ENCODE assay signal across 20 cellular contexts in the genomic region with DNA sequence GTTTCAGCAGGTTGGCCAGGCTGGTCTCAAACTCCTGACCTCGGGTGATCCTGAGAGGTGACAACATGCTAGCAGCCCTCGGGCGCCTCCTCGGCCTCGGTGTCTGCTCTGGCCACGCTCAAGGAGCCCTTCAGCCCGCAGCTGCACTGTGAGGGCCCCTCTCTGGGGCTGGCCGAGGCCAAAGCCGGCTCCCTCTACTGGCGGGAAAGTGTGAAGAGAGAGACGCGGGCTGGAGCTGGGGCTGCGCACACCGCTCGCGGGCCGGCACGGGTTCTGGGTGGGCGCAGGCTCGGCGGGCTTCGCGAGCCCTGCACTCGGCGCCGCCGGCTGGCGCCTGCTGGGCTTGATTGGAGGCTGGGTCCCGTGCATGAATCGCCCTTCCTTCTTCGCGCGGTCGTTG.
DNase-seq lines count a peak whose midpoint lies in the region; ATAC-seq and TF ChIP-seq lines count a peak whose summit lies in the region.
"Had no signal": no experiment of that assay in that cellular context is flagged by ENCODE, and none has a peak within 500 bp of the region (broad histone marks: within the 10 kb centered on the region; RNA-seq: fewer than 3 reads in every experiment).

No MANE protein-coding gene starts in this region.

- no peak overlapping the region for H3K4me3 Mint-ChIP-seq in neural crest cell
- no peak overlapping the region for H3K4me3 Mint-ChIP-seq in CD4-positive, alpha-beta T cell
- H3K4me3 Mint-ChIP-seq: central memory CD8-positive, alpha-beta T cell; effector memory CD8-positive, alpha-beta T cell had no signal

- H3K27ac ChIP-seq in PC-3 (ENCODE audit: low read length) (no peak overlapping the region), SJCRH30 (no peak overlapping the region)
- no peak overlapping the region for H3K27ac ChIP-seq in CD4-positive, alpha-beta T cell (ENCODE audit: low read depth, low read length)
- H3K27ac ChIP-seq: pancreas, SK-N-MC, skin epidermis had no signal

- H3K4me3 ChIP-seq in PC-3 (ENCODE audit: low read length) (no peak overlapping the region), fibroblast of villous mesenchyme (ENCODE audit: low read depth, low read length) (no peak overlapping the region), SJCRH30 (no peak overlapping the region)
- H3K4me3 ChIP-seq: pancreas, SK-N-MC, skin epidermis had no signal

- H3K9me3 Mint-ChIP-seq in neural crest cell, result no peaks in the 10 kb centered on the region
- H3K9me3 Mint-ChIP-seq in CD4-positive, alpha-beta T cell, result peaks cover 2% of the 10 kb centered on the region
- H3K9me3 Mint-ChIP-seq: central memory CD8-positive, alpha-beta T cell; effector memory CD8-positive, alpha-beta T cell had no signal

- no peak for DNase-seq in PC-3
- DNase-seq in fibroblast of villous mesenchyme (ENCODE audit: low read depth), result no peak
- DNase-seq in neural crest cell (ENCODE audit: low read depth, low spot score), result peak; percentile 20
- no peak for DNase-seq in CD4-positive, alpha-beta T cell
- DNase-seq in NCI-H128 (lab: John Stamatoyannopoulos, UW; ENCODE audit: unreplicated experiment), result no peak
- no peak for DNase-seq in SJCRH30
- DNase-seq: activated gamma-delta T cell; AML-193; effector memory CD8-positive, alpha-beta T cell; hypothalamus; Karpas-422; NCI-H1092 treated with DMSO at 0.1 percent for 48 hours; OCI-M1; T-helper 9 cell had no signal

- TF ChIP-seq CTCF in PC-3 (conservative IDR thresholded peaks at IDR 0.05; ENCODE audit: low read depth, low read length) (peak; percentile 26; the same call in 1 of the 2 replicates), fibroblast of villous mesenchyme (IDR thresholded peaks at IDR 0.05; ENCODE audit: insufficient read depth, low read depth, low read length) (peak; percentile 26), neural crest cell (conservative IDR thresholded peaks at IDR 0.05) (peak; percentile 47)
- TF ChIP-seq CTCF in CD4-positive, alpha-beta T cell (IDR thresholded peaks at IDR 0.05), result no peak

- H3K4me2 ChIP-seq in PC-3 (ENCODE audit: low read length), result no peak overlapping the region

- no peak overlapping the region for H3K27ac Mint-ChIP-seq in neural crest cell (ENCODE audit: unreplicated experiment)
- H3K27ac Mint-ChIP-seq in CD4-positive, alpha-beta T cell, result no peak overlapping the region
- H3K27ac Mint-ChIP-seq: effector memory CD8-positive, alpha-beta T cell had no signal

- no peaks in the 10 kb centered on the region for H3F3A ChIP-seq in PC-3 (ENCODE audit: low read length, unreplicated experiment)

- ATAC-seq in PC-3, result no peak
- no peak for ATAC-seq in GM21737 (IDR thresholded peaks at IDR 0.05; ENCODE audit: unreplicated experiment)
- ATAC-seq in CD4-positive, alpha-beta T cell (ENCODE audit: poor library complexity), result no peak
- ATAC-seq: effector memory CD8-positive, alpha-beta T cell; pancreas had no signal

- no peak overlapping the region for H2AFZ ChIP-seq in PC-3 (ENCODE audit: low read length)

- CTCF ChIA-PET in PC-3 (lab: Charles Lee), result no interaction called here
- CTCF ChIA-PET in CD4-positive, alpha-beta T cell (lab: Charles Lee), result no interaction called here

- H3K9me3 ChIP-seq in ES-I3 (ENCODE audit: control insufficient read depth, insufficient read depth, low read length), result no peaks in the 10 kb centered on the region
- H3K9me3 ChIP-seq in PC-3 (ENCODE audit: low read length), result peaks cover 4% of the 10 kb centered on the region; the same call in 1 of the 2 replicates
- H3K9me3 ChIP-seq in CD4-positive, alpha-beta T cell (ENCODE audit: control insufficient read depth, low read length), result no peaks in the 10 kb centered on the region
- no peaks in the 10 kb centered on the region for H3K9me3 ChIP-seq in SJCRH30 (replicated peaks)
- H3K9me3 ChIP-seq: pancreas had no signal

- POLR2A ChIA-PET in PC-3 (lab: Charles Lee; ENCODE audit: unreplicated experiment), result no interaction called here
- POLR2A ChIA-PET in CD4-positive, alpha-beta T cell (lab: Charles Lee), result no interaction called here

- no peaks in the 10 kb centered on the region for H3K4me1 ChIP-seq in ES-I3 (ENCODE audit: insufficient read depth, low read length)
- no peaks in the 10 kb centered on the region for H3K4me1 ChIP-seq in PC-3 (ENCODE audit: insufficient read depth, low read length)
- H3K4me1 ChIP-seq in SJCRH30, result peaks cover 14% of the 10 kb centered on the region
- H3K4me1 ChIP-seq: pancreas had no signal

- H3K4me1 Mint-ChIP-seq in neural crest cell, result peaks cover 7% of the 10 kb centered on the region
- no peaks in the 10 kb centered on the region for H3K4me1 Mint-ChIP-seq in CD4-positive, alpha-beta T cell (ENCODE audit: low read depth)
- H3K4me1 Mint-ChIP-seq: central memory CD8-positive, alpha-beta T cell had no signal

- H3K36me3 Mint-ChIP-seq in neural crest cell (ENCODE audit: low read depth), result peaks cover 4% of the 10 kb centered on the region
- no peaks in the 10 kb centered on the region for H3K36me3 Mint-ChIP-seq in CD4-positive, alpha-beta T cell (ENCODE audit: low read depth)

- H3K79me2 ChIP-seq in PC-3 (ENCODE audit: low read length), result no peaks in the 10 kb centered on the region

- no peaks in the 10 kb centered on the region for H3K36me3 ChIP-seq in ES-I3 (ENCODE audit: insufficient read depth, low read length)
- H3K36me3 ChIP-seq in PC-3 (ENCODE audit: low read depth, low read length), result no peaks in the 10 kb centered on the region
- H3K36me3 ChIP-seq in SJCRH30, result no peaks in the 10 kb centered on the region
- H3K36me3 ChIP-seq: pancreas had no signal

- no peaks in the 10 kb centered on the region for H3K27me3 Mint-ChIP-seq in neural crest cell (ENCODE audit: low read depth)
- peaks cover 17% of the 10 kb centered on the region for H3K27me3 Mint-ChIP-seq in CD4-positive, alpha-beta T cell

- no peaks in the 10 kb centered on the region for H4K20me1 ChIP-seq in PC-3 (ENCODE audit: low read length)

- H3K9ac ChIP-seq in ES-I3 (ENCODE audit: low read depth, low read length), result peak overlapping the region; percentile 39; the same call in 1 of the 2 replicates
- no peak overlapping the region for H3K9ac ChIP-seq in PC-3 (ENCODE audit: low read length)

- intact Hi-C loops in PC-3 (cut with micrococcal nuclease), result no loop called here
- intact Hi-C loops in CD4-positive, alpha-beta T cell (cut with DNase I, micrococcal nuclease), result no loop called here

- no TSS peak for BruUV-seq in PC-3 (replicated peaks; lab: Mats Ljungman, UMichigan)

- no peaks in the 10 kb centered on the region for H3K9me2 ChIP-seq in PC-3 (replicated peaks; ENCODE audit: low read length)

- H3K27me3 ChIP-seq in PC-3 (ENCODE audit: low read length), result no peaks in the 10 kb centered on the region
- no peaks in the 10 kb centered on the region for H3K27me3 ChIP-seq in CD4-positive, alpha-beta T cell (ENCODE audit: control insufficient read depth, insufficient read depth, low read length)
- H3K27me3 ChIP-seq in SJCRH30, result no peaks in the 10 kb centered on the region
